Comparison of ENCODE assay signal across 18 cellular contexts in genomic region chr4:55820260-55820659, GRCh38. TPM values are rescaled to one million over a fixed set of nuclear protein-coding genes. Genes with fewer than 3 reads are reported as not detected.
"Had no signal": no experiment of that assay in that cellular context is flagged by ENCODE, and none has a peak within 500 bp of the region (broad histone marks: within the 10 kb centered on the region; RNA-seq: fewer than 3 reads in every experiment).

No MANE protein-coding gene starts in this region.

- H3K4me3 ChIP-seq: cardiac muscle cell had no signal

- H3K27me3 ChIP-seq: ascending aorta, cardiac muscle cell, suprapubic skin, upper lobe of left lung had no signal

- H3K9me3 ChIP-seq: ascending aorta, suprapubic skin, upper lobe of left lung had no signal

- H3K4me1 ChIP-seq: ascending aorta had no signal

- ATAC-seq: activated CD8-positive, alpha-beta T cell treated with anti-CD3 and anti-CD28 coated beads for 36 hours; natural killer cell treated with Interleukin-12 subunit alpha and Interleukin-12 subunit beta and Interleukin-15 and Interleukin-18, amount 100 ng/mL, for 72 hours had no signal

- DNase-seq: activated CD4-positive, alpha-beta T cell treated with anti-CD3 and anti-CD28 coated beads for 4 hours; activated CD8-positive, alpha-beta memory T cell treated with anti-CD3 and anti-CD28 coated beads, Interleukin-2, amount 50 U/mL, for 4 hours; activated naive CD4-positive, alpha-beta T cell; stimulated activated CD4-positive, alpha-beta T cell treated with anti-CD3 and anti-CD28 coated beads, Interleukin-2, amount 100 ng/mL, for 48 hours; stimulated activated naive CD4-positive, alpha-beta T cell treated with Interleukin-2 at 50 U/mL for 16 hours had no signal

- H3K27ac ChIP-seq: ascending aorta, cardiac muscle cell, suprapubic skin, upper lobe of left lung, VCaP had no signal

- H3K36me3 ChIP-seq: ascending aorta, cardiac muscle cell, suprapubic skin, upper lobe of left lung had no signal

- FAIRE-seq: colon had no signal

RNA-seq across cellular contexts. Expression of gene EXOC1L, which starts 0.7 kb away (rescaled TPM):
- total RNA-seq: activated CD8-positive, alpha-beta T cell treated with anti-CD3 and anti-CD28 coated beads for 36 hours; activated T-cell treated with anti-CD3 and anti-CD28 coated beads, Interleukin-2, amount 50 U/mL, for 72 hours; ascending aorta; cardiac muscle cell; mucosa of gallbladder; natural killer cell treated with Interleukin-12 subunit alpha and Interleukin-12 subunit beta and Interleukin-15 and Interleukin-18, amount 100 ng/mL, for 72 hours; osteocyte; pulmonary artery endothelial cell; suprapubic skin; T-cell; upper lobe of left lung had no signal
